In the genomic region with DNA sequence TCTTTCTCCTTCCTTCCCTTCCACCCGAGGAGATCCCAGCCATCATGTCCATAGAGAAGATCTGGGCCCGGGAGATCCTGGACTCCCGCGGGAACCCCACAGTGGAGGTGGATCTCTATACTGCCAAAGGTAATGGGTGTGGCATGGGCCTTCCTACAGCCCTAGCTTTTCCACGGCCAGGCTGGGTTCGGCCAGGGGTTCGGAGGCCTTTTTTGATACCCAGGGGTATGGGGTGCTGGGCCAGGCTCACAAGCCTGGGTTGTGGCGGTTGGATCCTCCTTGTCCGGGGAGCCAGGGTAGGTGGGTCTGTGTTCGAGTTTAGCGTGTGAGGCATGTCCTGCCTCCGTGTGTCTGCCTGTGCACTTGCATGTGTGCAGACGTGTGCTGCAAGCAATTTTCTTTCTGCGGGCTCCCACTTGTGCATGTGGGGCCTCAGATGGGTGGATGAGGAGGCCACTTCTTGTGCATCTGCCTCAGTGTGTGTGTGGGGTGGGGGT, we compare ENCODE assay signal across 1 cellular context.
TF ChIP-seq lines count a peak whose summit lies in the region.

No MANE protein-coding gene starts in this region.

TF ChIP-seq in IMR-90, 13 proteins besides CTCF, POLR2A, EP300 and RAD21:
- TF ChIP-seq CHD1 (IDR thresholded peaks at IDR 0.05; ENCODE audit: low read depth, low read length) = no peak
- TF ChIP-seq MXI1 (IDR thresholded peaks at IDR 0.05; ENCODE audit: borderline replicate concordance, low read depth, low read length) = no peak
- no peak for TF ChIP-seq MAFK (IDR thresholded peaks at IDR 0.05; ENCODE audit: low read depth, low read length)
- no peak for TF ChIP-seq SMC3 (IDR thresholded peaks at IDR 0.05; ENCODE audit: low read depth, low read length)
- no peak for TF ChIP-seq RFX5 (IDR thresholded peaks at IDR 0.05; ENCODE audit: low read depth, low read length)
- TF ChIP-seq FOS (IDR thresholded peaks at IDR 0.05; ENCODE audit: low read depth, low read length) = no peak
- no peak for TF ChIP-seq MAZ (IDR thresholded peaks at IDR 0.05; ENCODE audit: borderline replicate concordance, low read depth, low read length)
- TF ChIP-seq NFE2L2 (IDR thresholded peaks at IDR 0.05; ENCODE audit: low read depth, low read length) = no peak
- no peak for TF ChIP-seq BHLHE40 (IDR thresholded peaks at IDR 0.05; ENCODE audit: low read depth, low read length)
- TF ChIP-seq USF2 (IDR thresholded peaks at IDR 0.05; ENCODE audit: low read depth, low read length) = no peak
- no peak for TF ChIP-seq ELK1 (IDR thresholded peaks at IDR 0.05; ENCODE audit: borderline replicate concordance, low read depth, low read length)
- no peak for TF ChIP-seq RCOR1 (IDR thresholded peaks at IDR 0.05; ENCODE audit: insufficient replicate concordance, low read length)
TF ChIP-seq in IMR-90: peak in this region for 0.
